In genomic region chr2:25878361-25879132, GRCh38 we compare ENCODE assay signal across 7 cellular contexts.
DNase-seq lines count a peak whose midpoint lies in the region; ATAC-seq lines count a peak whose summit lies in the region.

Gene ASXL2 (minus strand): TSS chr2:25878487. CDS start chr2:25878222, 265 bp downstream.

- peak; percentile 99 for DNase-seq in NCI-H2081 (lab: John Stamatoyannopoulos, UW)
- DNase-seq in T1000 (lab: John Stamatoyannopoulos, UW): peak; percentile 94
- DNase-seq in astrocyte of the hippocampus (ENCODE audit: low read depth, low spot score): peak; percentile 100
- DNase-seq in hippocampal formation (lab: John Stamatoyannopoulos, UW): peak; percentile 94 to 95
- DNase-seq in retina: peak; percentile 95

- ATAC-seq in GM18508 (IDR thresholded peaks at IDR 0.05; ENCODE audit: insufficient read depth, unreplicated experiment) (peak; percentile 72), HG03025 (IDR thresholded peaks at IDR 0.05; ENCODE audit: low FRiP score, unreplicated experiment) (peak; percentile 95)

Comparison
In these comparisons a context has a peak if more than half of its experiments do, and no peak if none do; other contexts are left out.
1. Peak in every context shown above with its lines: DNase-seq and ATAC-seq.